Comparison of ENCODE assay signal across 10 cellular contexts in the genomic region with DNA sequence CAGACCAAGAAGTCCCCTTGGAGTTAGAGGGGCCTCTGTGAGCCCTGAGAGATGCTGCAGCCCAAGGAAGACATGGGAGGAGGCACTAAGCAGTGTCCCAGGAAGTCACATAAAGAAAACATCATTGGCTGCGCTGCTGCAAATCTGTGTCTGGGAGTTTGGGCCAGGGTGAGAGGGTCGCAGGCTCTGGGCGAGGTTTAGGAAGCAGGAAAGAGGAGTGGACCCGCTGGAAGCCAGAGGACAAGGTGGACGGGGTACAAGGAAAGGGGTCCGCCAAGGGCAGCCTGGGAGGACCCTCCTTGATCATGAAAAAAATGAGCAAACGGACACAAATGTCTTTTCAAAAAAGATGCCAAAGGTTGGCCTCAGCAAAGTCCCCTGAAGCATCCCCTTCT. TPM values are rescaled to one million over a fixed set of nuclear protein-coding genes. Genes with fewer than 3 reads are reported as not detected.
A peak's percentile ranks its signal among the peaks of the same experiment; 100 is the strongest.
DNase-seq lines count a peak whose midpoint lies in the region; ATAC-seq, FAIRE-seq and TF ChIP-seq lines count a peak whose summit lies in the region.
"Had no signal": no experiment of that assay in that cellular context is flagged by ENCODE, and none has a peak within 500 bp of the region (broad histone marks: within the 10 kb centered on the region; RNA-seq: fewer than 3 reads in every experiment).

No MANE protein-coding gene starts in this region.

- H3K27me3 ChIP-seq in heart left ventricle = no peaks in the 10 kb centered on the region
- no peaks in the 10 kb centered on the region for H3K27me3 ChIP-seq in mesendoderm (ENCODE audit: insufficient read depth, low read length, poor library complexity)
- H3K27me3 ChIP-seq in upper lobe of right lung = no peaks in the 10 kb centered on the region
- H3K27me3 ChIP-seq: cardiac muscle cell, MG63 had no signal

- H4K5ac ChIP-seq in mesendoderm (ENCODE audit: low read length) = no peak overlapping the region

- no peak overlapping the region for H3K23ac ChIP-seq in mesendoderm (ENCODE audit: low read length)

- H3K9me3 Mint-ChIP-seq in activated naive CD8-positive, alpha-beta T cell (ENCODE audit: low read depth) = peaks cover 4% of the 10 kb centered on the region

- no peak for TF ChIP-seq POLR2A in heart left ventricle (IDR thresholded peaks at IDR 0.05)

- no peaks in the 10 kb centered on the region for H3K79me2 ChIP-seq in mesendoderm (ENCODE audit: control insufficient read depth, insufficient read depth, low read length)

- H2AK5ac ChIP-seq in mesendoderm (ENCODE audit: low read length) = peak overlapping the region; percentile 68

- no peak for DNase-seq in heart left ventricle
- no peak for DNase-seq in Right ventricle myocardium inferior (ENCODE audit: missing footprints)
- no peak for DNase-seq in mesendoderm
- DNase-seq in upper lobe of right lung = no peak
- DNase-seq in RPMI8226 = no peak
- DNase-seq in RCC 7860 (ENCODE audit: low spot score) = no peak
- DNase-seq: MG63 had no signal

- peak overlapping the region; percentile 44 for H3K18ac ChIP-seq in mesendoderm (ENCODE audit: low read length)

- H3K9me3 ChIP-seq in heart left ventricle (no peaks in the 10 kb centered on the region), upper lobe of right lung (no peaks in the 10 kb centered on the region)
- H3K9me3 ChIP-seq: MG63 had no signal

- peak overlapping the region; percentile 99 for H3K27ac Mint-ChIP-seq in activated naive CD8-positive, alpha-beta T cell

- no peak overlapping the region for H3K4me2 ChIP-seq in mesendoderm (ENCODE audit: low read length)

- no peak for FAIRE-seq in RCC 7860 (lab: Jason Lieb, UNC)

- ATAC-seq in heart left ventricle (no peak), Right ventricle myocardium inferior (no peak), upper lobe of right lung (no peak), GM21423 (IDR thresholded peaks at IDR 0.05; ENCODE audit: unreplicated experiment) (no peak)

- peak overlapping the region; percentile 75 for H2BK5ac ChIP-seq in mesendoderm (ENCODE audit: low read length)

- WGBS in heart left ventricle, 4 donors = 69 to 81% (median 74%) methylated on average over 7 of the region's 7 CpGs
- no CpG with 5 or more reads among the region's 7 CpGs for WGBS in mesendoderm (ENCODE audit: extremely low coverage, insufficient coverage, low lambda C conversion rate)

- H3K9ac ChIP-seq in mesendoderm (ENCODE audit: low read length) = peak overlapping the region; percentile 8

- H4K8ac ChIP-seq in mesendoderm (ENCODE audit: low read depth, low read length) = no peak overlapping the region

- H3K4me1 Mint-ChIP-seq in activated naive CD8-positive, alpha-beta T cell (ENCODE audit: low read depth) = peaks cover 86% of the 10 kb centered on the region

- intact Hi-C loops in heart left ventricle (cut with DNase I) (loop anchor here in 2 of 10 donors (5.0 to 10.0 kb wide), 2 partner anchors 45 to 48 kb away; a partner anchor contains a TSS), Right ventricle myocardium inferior (cut with DNase I) (loop anchor here (5.0 kb wide), 1 partner anchor 45 kb away; a partner anchor contains a TSS), upper lobe of right lung (cut with DNase I) (no loop called here)

- H2BK120ac ChIP-seq in mesendoderm (ENCODE audit: low read depth, low read length) = peak overlapping the region; percentile 0

- no peaks in the 10 kb centered on the region for H3K27me3 Mint-ChIP-seq in activated naive CD8-positive, alpha-beta T cell

- TF ChIP-seq CTCF in heart left ventricle (IDR thresholded peaks at IDR 0.05) = no peak
- TF ChIP-seq CTCF in upper lobe of right lung (IDR thresholded peaks at IDR 0.05) = no peak

- H3K79me1 ChIP-seq in mesendoderm (ENCODE audit: low read length) = no peaks in the 10 kb centered on the region

- H3K4me1 ChIP-seq in heart left ventricle (peaks cover 4 to 75% (median 37%) of the 10 kb centered on the region in 12 donors), mesendoderm (ENCODE audit: control insufficient read depth, low read depth, low read length) (peaks cover 14% of the 10 kb centered on the region), upper lobe of right lung (peaks cover 46% of the 10 kb centered on the region)

- H3K56ac ChIP-seq in mesendoderm (ENCODE audit: low read length) = peak overlapping the region; percentile 82

- peaks cover 2% of the 10 kb centered on the region for H3K36me3 Mint-ChIP-seq in activated naive CD8-positive, alpha-beta T cell

- H3K4me3 ChIP-seq in heart left ventricle (peak overlapping the region in 1 of 12 donors; percentile 38), mesendoderm (ENCODE audit: low read length) (no peak overlapping the region), upper lobe of right lung (no peak overlapping the region)
- H3K4me3 ChIP-seq: cardiac muscle cell, MG63 had no signal

- H3K36me3 ChIP-seq in heart left ventricle (no peaks in the 10 kb centered on the region), mesendoderm (ENCODE audit: control insufficient read depth, insufficient read depth, low read length) (no peaks in the 10 kb centered on the region), upper lobe of right lung (no peaks in the 10 kb centered on the region)
- H3K36me3 ChIP-seq: cardiac muscle cell, MG63 had no signal

- H3K4ac ChIP-seq in mesendoderm (ENCODE audit: low read depth, low read length) = peak overlapping the region; percentile 5

- peak overlapping the region; percentile 4 for H2BK15ac ChIP-seq in mesendoderm (replicated peaks; ENCODE audit: low read depth)

- peak overlapping the region in 9 of 12 donors; percentile 19 to 97 (median 72) for H3K27ac ChIP-seq in heart left ventricle
- H3K27ac ChIP-seq in mesendoderm (ENCODE audit: low read depth, low read length) = peak overlapping the region; percentile 89
- H3K27ac ChIP-seq in upper lobe of right lung = peak overlapping the region; percentile 83
- H3K27ac ChIP-seq: cardiac muscle cell had no signal

- H3K4me3 Mint-ChIP-seq in activated naive CD8-positive, alpha-beta T cell = peak overlapping the region; percentile 93

RNA-seq across cellular contexts. Expression of a gene that starts 15.5 kb away (rescaled TPM):
- total RNA-seq in heart left ventricle (10 to 100 TPM; 15.6 to 55.6 (median 23.0) TPM), Right ventricle myocardium inferior (27.5 TPM), upper lobe of right lung (101 TPM)
- 10 to 100 TPM; 15.4 to 20.4 TPM for polyA plus RNA-seq in heart left ventricle
- 13.7 TPM for polyA plus RNA-seq in mesendoderm (2013, experiment 1 of 2)
- polyA plus RNA-seq in mesendoderm (2013, experiment 2 of 2) = 12.7 TPM

RNA-seq across cellular contexts. Expression of a gene that starts 45.9 kb away (rescaled TPM):
- total RNA-seq in heart left ventricle = 10 to 100 TPM in 1 of 9 donors, 1 to 10 TPM in 8; 2.1 to 16.7 (median 5.4) TPM
- 1 to 10 TPM; 2.1 to 2.7 TPM for polyA plus RNA-seq in heart left ventricle
- total RNA-seq in Right ventricle myocardium inferior = 3.2 TPM
- polyA plus RNA-seq in mesendoderm (2013, experiment 1 of 2) = 281 TPM
- 280 TPM for polyA plus RNA-seq in mesendoderm (2013, experiment 2 of 2)
- 12.4 TPM for total RNA-seq in upper lobe of right lung
